Comparison of ENCODE assay signal across 16 cellular contexts in the genomic region with DNA sequence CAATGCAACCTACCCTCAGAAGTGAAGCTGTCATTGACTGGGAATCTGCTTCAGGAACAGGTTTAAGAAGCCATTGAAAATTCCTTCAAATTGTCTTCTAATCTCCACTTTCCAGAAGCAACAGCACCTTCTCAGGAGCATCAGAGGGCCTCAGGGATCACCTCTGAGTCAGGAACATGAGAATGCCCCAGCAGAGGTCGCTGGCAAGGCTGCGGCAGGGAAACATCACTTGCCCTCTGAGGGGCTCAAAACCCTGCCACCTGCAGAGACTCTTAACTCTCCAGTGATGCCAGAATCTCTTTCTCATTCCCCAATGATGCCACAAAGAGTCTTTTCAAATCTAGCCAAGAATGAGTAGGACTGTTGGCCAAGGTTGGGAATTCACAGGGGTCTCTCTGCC. TPM values are rescaled to one million over a fixed set of nuclear protein-coding genes. Genes with fewer than 3 reads are reported as not detected.
DNase-seq lines count a peak whose midpoint lies in the region; ATAC-seq and TF ChIP-seq lines count a peak whose summit lies in the region.
"Had no signal": no experiment of that assay in that cellular context is flagged by ENCODE, and none has a peak within 500 bp of the region (broad histone marks: within the 10 kb centered on the region; RNA-seq: fewer than 3 reads in every experiment).

No MANE protein-coding gene starts in this region.

- H3K9ac ChIP-seq in endodermal cell (ENCODE audit: extremely low read depth, low read length, poor library complexity, severe bottlenecking) = no peak overlapping the region
- H3K9ac ChIP-seq: KMS-11 had no signal

- no peak overlapping the region for H3K4me3 ChIP-seq in endodermal cell (ENCODE audit: low read length)
- H3K4me3 ChIP-seq: A549, HAP-1 had no signal

- H3K27ac Mint-ChIP-seq in endodermal cell = no peak overlapping the region
- no peak overlapping the region for H3K27ac Mint-ChIP-seq in type B pancreatic cell
- H3K27ac Mint-ChIP-seq: CD4-positive, alpha-beta T cell had no signal

- no peaks in the 10 kb centered on the region for H3K9me3 Mint-ChIP-seq in endodermal cell
- H3K9me3 Mint-ChIP-seq in type B pancreatic cell = no peaks in the 10 kb centered on the region
- H3K9me3 Mint-ChIP-seq: CD4-positive, alpha-beta T cell had no signal

- H3K27me3 Mint-ChIP-seq in endodermal cell (ENCODE audit: insufficient read depth) (peaks cover 33% of the 10 kb centered on the region), type B pancreatic cell (peaks cover 41% of the 10 kb centered on the region)
- H3K27me3 Mint-ChIP-seq: CD4-positive, alpha-beta T cell had no signal

- peaks cover 21% of the 10 kb centered on the region for H3K27me3 ChIP-seq in endodermal cell (ENCODE audit: control insufficient read depth, insufficient read depth, low read length, poor library complexity, severe bottlenecking)

- ATAC-seq in omental fat pad (ENCODE audit: low FRiP score) = no peak
- ATAC-seq: A549 had no signal

- WGBS in endodermal cell (ENCODE audit: insufficient coverage in 1 of 2, insufficient read length in 1 of 2), 2 experiments = 76 to 77% methylated on average over 2 of the region's 2 CpGs

- no peaks in the 10 kb centered on the region for H3K4me1 ChIP-seq in endodermal cell (ENCODE audit: control insufficient read depth, insufficient read depth, low read length)
- H3K4me1 ChIP-seq: A549, HAP-1 had no signal

- H3K36me3 Mint-ChIP-seq in endodermal cell (ENCODE audit: low read depth) (no peaks in the 10 kb centered on the region), type B pancreatic cell (no peaks in the 10 kb centered on the region)

- H3K4me3 Mint-ChIP-seq in endodermal cell = no peak overlapping the region
- no peak overlapping the region for H3K4me3 Mint-ChIP-seq in type B pancreatic cell
- H3K4me3 Mint-ChIP-seq: CD4-positive, alpha-beta T cell had no signal

- H3K27ac ChIP-seq in endodermal cell (ENCODE audit: low read depth, low read length) = no peak overlapping the region
- H3K27ac ChIP-seq: A549, C4-2B, KMS-11 had no signal

- TF ChIP-seq CTCF in endodermal cell (conservative IDR thresholded peaks at IDR 0.05) (peak; percentile 67), type B pancreatic cell (conservative IDR thresholded peaks at IDR 0.05) (no peak), omental fat pad (IDR thresholded peaks at IDR 0.05) (no peak)

- DNase-seq in NCI-H446 treated with DMSO at 0.1 percent for 48 hours (lab: John Stamatoyannopoulos, UW) = peak; percentile 12
- peak; percentile 70 for DNase-seq in endodermal cell
- peak; percentile 36 for DNase-seq in pons (ENCODE audit: low spot score)
- no peak for DNase-seq in type B pancreatic cell (ENCODE audit: extremely low spot score, unreplicated experiment)
- DNase-seq in foreskin melanocyte = no peak
- DNase-seq in omental fat pad (ENCODE audit: low spot score) = no peak
- DNase-seq: AML-193; Caco-2; CD4-positive, alpha-beta T cell; GOT3 had no signal

- no peaks in the 10 kb centered on the region for H3K9me3 ChIP-seq in endodermal cell (ENCODE audit: control insufficient read depth, low read length)
- H3K9me3 ChIP-seq: A549, Caco-2, HAP-1 had no signal

- H3K4me1 Mint-ChIP-seq in endodermal cell = peaks cover 6% of the 10 kb centered on the region
- H3K4me1 Mint-ChIP-seq in type B pancreatic cell (ENCODE audit: unreplicated experiment) = no peaks in the 10 kb centered on the region

- no peaks in the 10 kb centered on the region for H3K36me3 ChIP-seq in endodermal cell (ENCODE audit: control insufficient read depth, insufficient read depth, low read length)
- H3K36me3 ChIP-seq: HAP-1 had no signal

RNA-seq across cellular contexts. Expression of gene MAPK8, which starts 5.9 kb away (rescaled TPM):
- total RNA-seq in endodermal cell (100 to 1,000 TPM in 1 of 2 donors, 10 to 100 TPM in 1; 84.2 to 146 TPM), type B pancreatic cell (ENCODE audit: low replicate concordance) (38.9 and 48.4 TPM in 2 replicates), omental fat pad (10 to 100 TPM; 36.1 to 51.5 (median 46.9) TPM)
- 65.8 TPM for polyA plus RNA-seq in endodermal cell (2013, experiment 1 of 2)
- 70.2 TPM for polyA plus RNA-seq in endodermal cell (2013, experiment 2 of 2)

RNA-seq across cellular contexts. Expression of gene FRMPD2, which starts 26.1 kb away (rescaled TPM):
- total RNA-seq in endodermal cell (1 to 10 TPM in 1 of 2 donors, under 1 TPM in 1; 0.44 to 1.5 TPM), type B pancreatic cell (ENCODE audit: low replicate concordance) (0.80 and 1.1 TPM in 2 replicates), omental fat pad (not detected)
- 0.28 TPM for polyA plus RNA-seq in endodermal cell (2013, experiment 1 of 2)
- 0.37 TPM for polyA plus RNA-seq in endodermal cell (2013, experiment 2 of 2)
- total RNA-seq: Caco-2; CD4-positive, alpha-beta T cell; HT-29 had no signal
- polyA plus RNA-seq: BJ had no signal

Comparison
In these comparisons a context has a peak if more than half of its experiments do, and no peak if none do; other contexts are left out.
1. DNase-seq: peak in NCI-H446 treated with DMSO at 0.1 percent for 48 hours (single experiment), endodermal cell (single experiment) and pons (single experiment); none in type B pancreatic cell (single experiment), foreskin melanocyte (single experiment) and omental fat pad (single experiment).